Comparison of ENCODE assay signal across 8 cellular contexts in genomic region chr4:56435748-56436442, GRCh38. TPM values are rescaled to one million over a fixed set of nuclear protein-coding genes. Genes with fewer than 3 reads are reported as not detected.
DNase-seq lines count a peak whose midpoint lies in the region; ATAC-seq and TF ChIP-seq lines count a peak whose summit lies in the region.

Gene PAICS, plus strand, starts transcription at chr4:56436260. Its CDS starts 53 bp downstream, at chr4:56436313.

- peak within 1 kb of the TSS; percentile 35; the same call in 1 of the 2 replicates for H2AFZ ChIP-seq in OCI-LY3 (ENCODE audit: low read depth, low read length)

- peak within 1 kb of the TSS; percentile 95 for H3K27ac ChIP-seq in OCI-LY3 (ENCODE audit: low read length)

- peak within 1 kb of the TSS; percentile 99 for H3K9ac ChIP-seq in OCI-LY3 (ENCODE audit: low read length)

- H3K27me3 ChIP-seq in OCI-LY3 (ENCODE audit: low read depth, low read length) (no peaks in the 10 kb centered on the region), mononuclear cell (ENCODE audit: insufficient read depth, low read length) (no peaks in the 10 kb centered on the region)

- H3K4me2 ChIP-seq in OCI-LY3 (ENCODE audit: low read length), result peak within 1 kb of the TSS; percentile 89

- H4K20me1 ChIP-seq in OCI-LY3 (ENCODE audit: insufficient read depth, low read length), result peaks cover 42% of the 10 kb centered on the region

- H3K4me3 ChIP-seq in OCI-LY3 (ENCODE audit: low read length), result peak within 1 kb of the TSS; percentile 95
- H3K4me3 ChIP-seq in mononuclear cell (ENCODE audit: low read length), result peak within 1 kb of the TSS; percentile 82

- H3K4me1 ChIP-seq in OCI-LY3 (ENCODE audit: low read length), result peaks cover 33% of the 10 kb centered on the region
- H3K4me1 ChIP-seq in mononuclear cell (ENCODE audit: insufficient read depth, low read length), result peaks cover 28% of the 10 kb centered on the region

- no peaks in the 10 kb centered on the region for H3K9me3 ChIP-seq in OCI-LY3 (ENCODE audit: insufficient read depth, low read length)
- H3K9me3 ChIP-seq in mononuclear cell (ENCODE audit: low read depth, low read length), result no peaks in the 10 kb centered on the region

- peaks cover 94% of the 10 kb centered on the region for H3K79me2 ChIP-seq in OCI-LY3 (ENCODE audit: low read length)

- peaks cover 10% of the 10 kb centered on the region for H3K36me3 ChIP-seq in OCI-LY3 (replicated peaks; ENCODE audit: low read depth, low read length)

- DNase-seq in D341Med (ENCODE audit: low spot score) (peak; percentile 93), HuH-7 (ENCODE audit: low spot score) (peak; percentile 87), activated T-cell treated with anti-CD3 and anti-CD28 coated beads for 1 hour (ENCODE audit: low read depth) (peak; percentile 95), epidermal melanocyte (ENCODE audit: insufficient read length, low spot score) (peak; percentile 74)
- peak; percentile 89 to 94 for DNase-seq in stimulated activated CD8-positive, alpha-beta memory T cell treated with anti-CD3 and anti-CD28 coated beads, Interleukin-4, amount 100 ng/mL, for 1 hour (ENCODE audit: low read depth in 2 of 2, low spot score in 1 of 2)

- ATAC-seq in GM21515 (IDR thresholded peaks at IDR 0.05; ENCODE audit: unreplicated experiment), result peak; percentile 69

- TF ChIP-seq CTCF in OCI-LY3 (IDR thresholded peaks at IDR 0.05; ENCODE audit: low read depth, low read length), result no peak

RNA-seq across cellular contexts. Expression of gene PAICS, which starts in this region (rescaled TPM):
- total RNA-seq in mononuclear cell, result 8.0 TPM

Comparison
In these comparisons a context has a peak if more than half of its experiments do, and no peak if none do; other contexts are left out.
1. Peak in every context shown above with its lines: DNase-seq, ATAC-seq, H3K4me3 ChIP-seq and H3K27ac ChIP-seq.